ENCODE assay signal across 23 cellular contexts in genomic region chr20:48604426-48604825, GRCh38.
"Had no signal": no experiment of that assay in that cellular context is flagged by ENCODE, and none has a peak within 500 bp of the region (broad histone marks: within the 10 kb centered on the region; RNA-seq: fewer than 3 reads in every experiment).

No MANE protein-coding gene starts in this region.

- H3K27ac ChIP-seq: gastrocnemius medialis, thoracic aorta, upper lobe of left lung had no signal

- H3K27me3 ChIP-seq: upper lobe of left lung had no signal

- H3K4me3 ChIP-seq: gastrocnemius medialis, thoracic aorta, upper lobe of left lung had no signal

- H3K27me3 Mint-ChIP-seq: activated naive CD8-positive, alpha-beta T cell treated with anti-CD3 and anti-CD28 coated beads, Interleukin-2, amount 50 U/mL, for 24 hours; progenitor cell of endocrine pancreas had no signal

- DNase-seq: activated CD4-positive, alpha-beta T cell treated with anti-CD3 and anti-CD28 coated beads, Interleukin-2, amount 50 U/mL, for 48 hours; activated naive CD4-positive, alpha-beta T cell treated with Interleukin-2 at 50 U/mL for 16 hours; activated naive CD8-positive, alpha-beta T cell treated with anti-CD3 and anti-CD28 coated beads, Interleukin-2, amount 50 U/mL, for 24 hours; activated T-cell treated with anti-CD3 and anti-CD28 coated beads for 4 hours; anterior cingulate cortex; central memory CD4-positive, alpha-beta T cell; effector CD8-positive, alpha-beta T cell; gastrocnemius medialis; occipital lobe; SIG-M5; small intestine; stimulated activated CD4-positive, alpha-beta T cell treated with anti-CD3 and anti-CD28 coated beads, Interleukin-4, amount 100 ng/mL, for 1 hour; T-helper 1 cell; T-helper 9 cell had no signal

- H3K4me1 ChIP-seq: gastrocnemius medialis, upper lobe of left lung had no signal

- H3K4me3 Mint-ChIP-seq: activated naive CD8-positive, alpha-beta T cell treated with anti-CD3 and anti-CD28 coated beads, Interleukin-2, amount 50 U/mL, for 24 hours; activated T-helper 1 cell treated with anti-CD3 and anti-CD28 coated beads, Interleukin-12 subunit alpha, Interleukin-12 subunit beta, Interleukin-2, Interleukin-4 antibody, amounts not matched to agents 30 ng/mL and 10 ng/mL and 1 ng/mL, durations not matched to agents 14 hours and 24 hours and 36 hours; brain; mesothelial cell of epicardium; nephron; stimulated activated memory B cell treated with anti-CD40 and anti-IgM and Interleukin-4, amounts not matched to agents 10 μg/mL and 1 μg/mL and 100 μg/mL, for 72 hours had no signal

- H3K36me3 ChIP-seq: gastrocnemius medialis, thoracic aorta, upper lobe of left lung had no signal

- H3K27ac Mint-ChIP-seq: activated naive CD8-positive, alpha-beta T cell treated with anti-CD3 and anti-CD28 coated beads, Interleukin-2, amount 50 U/mL, for 24 hours; activated T-helper 1 cell treated with anti-CD3 and anti-CD28 coated beads, Interleukin-12 subunit alpha, Interleukin-12 subunit beta, Interleukin-2, Interleukin-4 antibody, amounts not matched to agents 30 ng/mL and 10 ng/mL and 1 ng/mL, durations not matched to agents 14 hours and 24 hours and 36 hours; brain; mesothelial cell of epicardium; progenitor cell of endocrine pancreas; stimulated activated memory B cell treated with anti-CD40 and anti-IgM and Interleukin-4, amounts not matched to agents 10 μg/mL and 1 μg/mL and 100 μg/mL, for 72 hours had no signal

- H3K9me3 Mint-ChIP-seq: activated naive CD8-positive, alpha-beta T cell treated with anti-CD3 and anti-CD28 coated beads, Interleukin-2, amount 50 U/mL, for 24 hours; activated T-helper 1 cell treated with anti-CD3 and anti-CD28 coated beads, Interleukin-12 subunit alpha, Interleukin-12 subunit beta, Interleukin-2, Interleukin-4 antibody, amounts not matched to agents 30 ng/mL and 10 ng/mL and 1 ng/mL, durations not matched to agents 14 hours and 24 hours and 36 hours; stimulated activated memory B cell treated with anti-CD40 and anti-IgM and Interleukin-4, amounts not matched to agents 10 μg/mL and 1 μg/mL and 100 μg/mL, for 72 hours had no signal

- H3K36me3 Mint-ChIP-seq: brain; stimulated activated memory B cell treated with anti-CD40 and anti-IgM and Interleukin-4, amounts not matched to agents 10 μg/mL and 1 μg/mL and 100 μg/mL, for 72 hours had no signal

- ATAC-seq: activated naive CD8-positive, alpha-beta T cell treated with anti-CD3 and anti-CD28 coated beads, Interleukin-2, amount 50 U/mL, for 24 hours; esophagus mucosa; gastrocnemius medialis; stimulated activated memory B cell treated with anti-CD40 and anti-IgM and Interleukin-4, amounts not matched to agents 10 μg/mL and 1 μg/mL and 100 μg/mL, for 72 hours had no signal

- H3K9me3 ChIP-seq: gastrocnemius medialis, thoracic aorta, upper lobe of left lung had no signal
